1 cellular context compared by ENCODE assay signal in the genomic region with DNA sequence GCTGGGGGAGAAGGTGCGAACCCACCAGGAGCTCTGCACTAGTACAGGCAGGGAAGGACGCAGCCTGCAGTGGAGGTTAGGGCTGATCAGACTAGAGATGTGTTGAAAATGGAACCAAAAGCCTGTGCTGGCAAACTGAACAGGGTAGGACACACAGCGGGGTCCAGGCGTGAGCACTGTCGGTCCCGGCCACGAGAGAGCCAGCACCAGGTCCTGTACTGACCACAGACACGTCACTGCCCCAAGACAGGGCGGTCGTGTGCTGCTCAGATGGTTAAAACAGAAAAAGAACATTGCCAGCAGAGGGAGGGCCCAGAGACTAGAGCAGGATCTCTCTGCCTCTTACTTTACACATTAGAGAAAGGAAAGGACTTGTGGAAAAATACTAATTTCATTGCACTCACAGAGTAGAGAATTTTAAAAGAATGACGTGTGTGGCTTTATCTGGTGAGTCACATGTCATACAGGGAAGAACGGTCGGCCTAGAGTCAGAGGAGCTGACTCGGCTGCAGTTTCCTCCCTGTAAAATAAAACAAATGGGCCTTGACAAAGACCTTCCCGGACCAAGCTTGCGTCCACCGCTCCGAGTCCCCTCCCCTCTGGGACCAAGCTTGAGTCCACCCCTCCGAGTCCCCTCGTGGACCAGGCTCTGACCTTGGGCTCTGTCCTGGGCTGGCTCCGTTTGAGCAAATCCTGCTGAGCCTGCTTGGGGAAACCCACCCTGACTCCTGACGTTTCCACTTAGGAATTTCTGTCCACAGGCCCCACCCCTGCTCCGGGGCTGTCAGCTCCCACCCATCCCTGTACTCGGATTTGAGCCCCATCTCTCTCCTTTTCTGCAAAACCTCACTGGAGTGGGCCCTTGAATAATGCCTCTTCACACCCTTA.
TF ChIP-seq lines count a peak whose summit lies in the region.

No MANE protein-coding gene starts in this region.

TF ChIP-seq in HepG2, 621 proteins besides CTCF, POLR2A, EP300 and RAD21 (continued from another document and continues in another):
- TF ChIP-seq, protein P1, sequence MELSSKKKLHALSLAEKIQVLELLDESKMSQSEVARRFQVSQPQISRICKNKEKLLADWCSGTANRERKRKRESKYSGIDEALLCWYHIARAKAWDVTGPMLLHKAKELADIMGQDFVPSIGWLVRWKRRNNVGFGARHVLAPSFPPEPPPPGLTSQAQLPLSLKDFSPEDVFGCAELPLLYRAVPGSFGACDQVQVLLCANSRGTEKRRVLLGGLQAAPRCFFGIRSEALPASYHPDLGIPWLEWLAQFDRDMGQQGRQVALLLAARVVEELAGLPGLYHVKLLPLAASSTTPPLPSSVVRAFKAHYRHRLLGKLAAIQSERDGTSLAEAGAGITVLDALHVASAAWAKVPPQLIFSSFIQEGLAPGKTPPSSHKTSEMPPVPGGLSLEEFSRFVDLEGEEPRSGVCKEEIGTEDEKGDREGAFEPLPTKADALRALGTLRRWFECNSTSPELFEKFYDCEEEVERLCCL (CRISPR knock-in tag; IDR thresholded peaks at IDR 0.05; ENCODE audit: borderline replicate concordance): 0 out of 2 replicates have a peak, but pooled peaks have one; percentile 62
- TF ChIP-seq KLF9 (CRISPR knock-in tag; IDR thresholded peaks at IDR 0.05; ENCODE audit: low read depth) (no peak), ZNF841 (CRISPR knock-in tag; IDR thresholded peaks at IDR 0.05; ENCODE audit: borderline replicate concordance) (no peak), HNRNPL (IDR thresholded peaks at IDR 0.05; ENCODE audit: low read depth, low read length) (no peak), YY1 (IDR thresholded peaks at IDR 0.05; ENCODE audit: insufficient read depth, insufficient replicate concordance, low read depth, low read length) (peak; percentile 50), SALL1 (CRISPR knock-in tag; IDR thresholded peaks at IDR 0.05) (peak; percentile 62; the same call in 1 of the 2 replicates), FOXO1 (CRISPR knock-in tag; IDR thresholded peaks at IDR 0.05) (no peak; the same call in 1 of the 2 replicates), ZNF749 (CRISPR knock-in tag; IDR thresholded peaks at IDR 0.05; ENCODE audit: borderline replicate concordance) (peak; percentile 50), HNRNPH1 (optimal IDR thresholded peaks at IDR 0.05; ENCODE audit: low read depth, low read length) (peak; percentile 30), TCF7 (IDR thresholded peaks at IDR 0.05; ENCODE audit: low read depth) (no peak), HNF4A (CRISPR knock-in tag; IDR thresholded peaks at IDR 0.05) (peak; percentile 79), RBM22 (optimal IDR thresholded peaks at IDR 0.05; ENCODE audit: low read length) (peak; percentile 57), ZNF703 (CRISPR knock-in tag; IDR thresholded peaks at IDR 0.05; ENCODE audit: borderline replicate concordance) (no peak), ZNF883 (CRISPR knock-in tag; IDR thresholded peaks at IDR 0.05; ENCODE audit: not compliant biosample characterization) (peak; percentile 33), MTA3 (CRISPR knock-in tag; IDR thresholded peaks at IDR 0.05) (no peak), ZFP62 (CRISPR knock-in tag; IDR thresholded peaks at IDR 0.05) (no peak), ZNF678 (CRISPR knock-in tag; IDR thresholded peaks at IDR 0.05) (no peak), JUND (CRISPR knock-in tag; IDR thresholded peaks at IDR 0.05) (peak; percentile 82), RFX5 (IDR thresholded peaks at IDR 0.05; ENCODE audit: low read depth, low read length) (no peak), ZNF550 (CRISPR knock-in tag; IDR thresholded peaks at IDR 0.05; ENCODE audit: borderline replicate concordance) (0 out of 2 replicates have a peak, but pooled peaks have one; percentile 59), REL (CRISPR knock-in tag; conservative IDR thresholded peaks at IDR 0.05) (no peak), ZNF557 (CRISPR knock-in tag; IDR thresholded peaks at IDR 0.05) (no peak), TBP (CRISPR knock-in tag; IDR thresholded peaks at IDR 0.05) (no peak), ZNF777 (CRISPR knock-in tag; IDR thresholded peaks at IDR 0.05) (peak; percentile 55), BORCS8-MEF2B (CRISPR knock-in tag; IDR thresholded peaks at IDR 0.05) (peak; percentile 44; the same call in 1 of the 2 replicates), PLRG1 (conservative IDR thresholded peaks at IDR 0.05) (no peak)
- TF ChIP-seq, protein P2, sequence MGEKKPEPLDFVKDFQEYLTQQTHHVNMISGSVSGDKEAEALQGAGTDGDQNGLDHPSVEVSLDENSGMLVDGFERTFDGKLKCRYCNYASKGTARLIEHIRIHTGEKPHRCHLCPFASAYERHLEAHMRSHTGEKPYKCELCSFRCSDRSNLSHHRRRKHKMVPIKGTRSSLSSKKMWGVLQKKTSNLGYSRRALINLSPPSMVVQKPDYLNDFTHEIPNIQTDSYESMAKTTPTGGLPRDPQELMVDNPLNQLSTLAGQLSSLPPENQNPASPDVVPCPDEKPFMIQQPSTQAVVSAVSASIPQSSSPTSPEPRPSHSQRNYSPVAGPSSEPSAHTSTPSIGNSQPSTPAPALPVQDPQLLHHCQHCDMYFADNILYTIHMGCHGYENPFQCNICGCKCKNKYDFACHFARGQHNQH (CRISPR knock-in tag; IDR thresholded peaks at IDR 0.05): no peak; the same call in none of the 2 replicates
- TF ChIP-seq, protein P3, sequence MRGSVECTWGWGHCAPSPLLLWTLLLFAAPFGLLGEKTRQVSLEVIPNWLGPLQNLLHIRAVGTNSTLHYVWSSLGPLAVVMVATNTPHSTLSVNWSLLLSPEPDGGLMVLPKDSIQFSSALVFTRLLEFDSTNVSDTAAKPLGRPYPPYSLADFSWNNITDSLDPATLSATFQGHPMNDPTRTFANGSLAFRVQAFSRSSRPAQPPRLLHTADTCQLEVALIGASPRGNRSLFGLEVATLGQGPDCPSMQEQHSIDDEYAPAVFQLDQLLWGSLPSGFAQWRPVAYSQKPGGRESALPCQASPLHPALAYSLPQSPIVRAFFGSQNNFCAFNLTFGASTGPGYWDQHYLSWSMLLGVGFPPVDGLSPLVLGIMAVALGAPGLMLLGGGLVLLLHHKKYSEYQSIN (CRISPR knock-in tag; IDR thresholded peaks at IDR 0.05; ENCODE audit: borderline replicate concordance): no peak
- TF ChIP-seq, protein P4, sequence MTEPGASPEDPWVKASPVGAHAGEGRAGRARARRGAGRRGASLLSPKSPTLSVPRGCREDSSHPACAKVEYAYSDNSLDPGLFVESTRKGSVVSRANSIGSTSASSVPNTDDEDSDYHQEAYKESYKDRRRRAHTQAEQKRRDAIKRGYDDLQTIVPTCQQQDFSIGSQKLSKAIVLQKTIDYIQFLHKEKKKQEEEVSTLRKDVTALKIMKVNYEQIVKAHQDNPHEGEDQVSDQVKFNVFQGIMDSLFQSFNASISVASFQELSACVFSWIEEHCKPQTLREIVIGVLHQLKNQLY (CRISPR knock-in tag; IDR thresholded peaks at IDR 0.05): peak; percentile 21; the same call in 1 of the 2 replicates
- TF ChIP-seq, protein P5, sequence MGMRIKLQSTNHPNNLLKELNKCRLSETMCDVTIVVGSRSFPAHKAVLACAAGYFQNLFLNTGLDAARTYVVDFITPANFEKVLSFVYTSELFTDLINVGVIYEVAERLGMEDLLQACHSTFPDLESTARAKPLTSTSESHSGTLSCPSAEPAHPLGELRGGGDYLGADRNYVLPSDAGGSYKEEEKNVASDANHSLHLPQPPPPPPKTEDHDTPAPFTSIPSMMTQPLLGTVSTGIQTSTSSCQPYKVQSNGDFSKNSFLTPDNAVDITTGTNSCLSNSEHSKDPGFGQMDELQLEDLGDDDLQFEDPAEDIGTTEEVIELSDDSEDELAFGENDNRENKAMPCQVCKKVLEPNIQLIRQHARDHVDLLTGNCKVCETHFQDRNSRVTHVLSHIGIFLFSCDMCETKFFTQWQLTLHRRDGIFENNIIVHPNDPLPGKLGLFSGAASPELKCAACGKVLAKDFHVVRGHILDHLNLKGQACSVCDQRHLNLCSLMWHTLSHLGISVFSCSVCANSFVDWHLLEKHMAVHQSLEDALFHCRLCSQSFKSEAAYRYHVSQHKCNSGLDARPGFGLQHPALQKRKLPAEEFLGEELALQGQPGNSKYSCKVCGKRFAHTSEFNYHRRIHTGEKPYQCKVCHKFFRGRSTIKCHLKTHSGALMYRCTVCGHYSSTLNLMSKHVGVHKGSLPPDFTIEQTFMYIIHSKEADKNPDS (CRISPR knock-in tag; IDR thresholded peaks at IDR 0.05): 0 out of 2 replicates have a peak, but pooled peaks have one; percentile 49
- TF ChIP-seq, protein P6, sequence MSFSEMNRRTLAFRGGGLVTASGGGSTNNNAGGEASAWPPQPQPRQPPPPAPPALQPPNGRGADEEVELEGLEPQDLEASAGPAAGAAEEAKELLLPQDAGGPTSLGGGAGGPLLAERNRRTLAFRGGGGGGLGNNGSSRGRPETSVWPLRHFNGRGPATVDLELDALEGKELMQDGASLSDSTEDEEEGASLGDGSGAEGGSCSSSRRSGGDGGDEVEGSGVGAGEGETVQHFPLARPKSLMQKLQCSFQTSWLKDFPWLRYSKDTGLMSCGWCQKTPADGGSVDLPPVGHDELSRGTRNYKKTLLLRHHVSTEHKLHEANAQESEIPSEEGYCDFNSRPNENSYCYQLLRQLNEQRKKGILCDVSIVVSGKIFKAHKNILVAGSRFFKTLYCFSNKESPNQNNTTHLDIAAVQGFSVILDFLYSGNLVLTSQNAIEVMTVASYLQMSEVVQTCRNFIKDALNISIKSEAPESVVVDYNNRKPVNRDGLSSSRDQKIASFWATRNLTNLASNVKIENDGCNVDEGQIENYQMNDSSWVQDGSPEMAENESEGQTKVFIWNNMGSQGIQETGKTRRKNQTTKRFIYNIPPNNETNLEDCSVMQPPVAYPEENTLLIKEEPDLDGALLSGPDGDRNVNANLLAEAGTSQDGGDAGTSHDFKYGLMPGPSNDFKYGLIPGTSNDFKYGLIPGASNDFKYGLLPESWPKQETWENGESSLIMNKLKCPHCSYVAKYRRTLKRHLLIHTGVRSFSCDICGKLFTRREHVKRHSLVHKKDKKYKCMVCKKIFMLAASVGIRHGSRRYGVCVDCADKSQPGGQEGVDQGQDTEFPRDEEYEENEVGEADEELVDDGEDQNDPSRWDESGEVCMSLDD (CRISPR knock-in tag; IDR thresholded peaks at IDR 0.05; ENCODE audit: borderline replicate concordance): no peak
- TF ChIP-seq, protein P7, sequence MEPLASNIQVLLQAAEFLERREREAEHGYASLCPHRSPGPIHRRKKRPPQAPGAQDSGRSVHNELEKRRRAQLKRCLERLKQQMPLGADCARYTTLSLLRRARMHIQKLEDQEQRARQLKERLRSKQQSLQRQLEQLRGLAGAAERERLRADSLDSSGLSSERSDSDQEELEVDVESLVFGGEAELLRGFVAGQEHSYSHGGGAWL (CRISPR knock-in tag; IDR thresholded peaks at IDR 0.05): peak; percentile 64
- TF ChIP-seq, protein P8, sequence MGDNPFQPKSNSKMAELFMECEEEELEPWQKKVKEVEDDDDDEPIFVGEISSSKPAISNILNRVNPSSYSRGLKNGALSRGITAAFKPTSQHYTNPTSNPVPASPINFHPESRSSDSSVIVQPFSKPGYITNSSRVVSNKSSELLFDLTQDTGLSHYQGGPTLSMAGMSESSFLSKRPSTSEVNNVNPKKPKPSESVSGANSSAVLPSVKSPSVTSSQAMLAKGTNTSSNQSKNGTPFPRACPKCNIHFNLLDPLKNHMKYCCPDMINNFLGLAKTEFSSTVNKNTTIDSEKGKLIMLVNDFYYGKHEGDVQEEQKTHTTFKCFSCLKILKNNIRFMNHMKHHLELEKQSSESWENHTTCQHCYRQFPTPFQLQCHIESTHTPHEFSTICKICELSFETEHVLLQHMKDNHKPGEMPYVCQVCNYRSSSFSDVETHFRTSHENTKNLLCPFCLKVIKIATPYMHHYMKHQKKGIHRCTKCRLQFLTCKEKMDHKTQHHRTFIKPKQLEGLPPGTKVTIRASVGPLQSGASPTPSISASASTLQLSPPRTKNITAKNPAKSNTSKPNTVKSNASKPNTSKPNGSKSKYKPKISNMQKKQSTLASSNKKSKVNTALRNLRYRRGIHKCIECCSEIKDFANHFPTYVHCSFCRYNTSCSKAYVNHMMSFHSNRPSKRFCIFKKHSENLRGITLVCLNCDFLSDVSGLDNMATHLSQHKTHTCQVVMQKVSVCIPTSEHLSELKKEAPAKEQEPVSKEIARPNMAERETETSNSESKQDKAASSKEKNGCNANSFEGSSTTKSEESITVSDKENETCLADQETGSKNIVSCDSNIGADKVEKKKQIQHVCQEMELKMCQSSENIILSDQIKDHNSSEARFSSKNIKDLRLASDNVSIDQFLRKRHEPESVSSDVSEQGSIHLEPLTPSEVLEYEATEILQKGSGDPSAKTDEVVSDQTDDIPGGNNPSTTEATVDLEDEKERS (CRISPR knock-in tag; IDR thresholded peaks at IDR 0.05): peak; percentile 71
- TF ChIP-seq, protein P9, sequence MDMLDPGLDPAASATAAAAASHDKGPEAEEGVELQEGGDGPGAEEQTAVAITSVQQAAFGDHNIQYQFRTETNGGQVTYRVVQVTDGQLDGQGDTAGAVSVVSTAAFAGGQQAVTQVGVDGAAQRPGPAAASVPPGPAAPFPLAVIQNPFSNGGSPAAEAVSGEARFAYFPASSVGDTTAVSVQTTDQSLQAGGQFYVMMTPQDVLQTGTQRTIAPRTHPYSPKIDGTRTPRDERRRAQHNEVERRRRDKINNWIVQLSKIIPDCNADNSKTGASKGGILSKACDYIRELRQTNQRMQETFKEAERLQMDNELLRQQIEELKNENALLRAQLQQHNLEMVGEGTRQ (IDR thresholded peaks at IDR 0.05; ENCODE audit: low read depth, low read length): no peak
- TF ChIP-seq, protein P9 (CRISPR knock-in tag; IDR thresholded peaks at IDR 0.05; ENCODE audit: borderline replicate concordance): no peak
- TF ChIP-seq, protein P10, sequence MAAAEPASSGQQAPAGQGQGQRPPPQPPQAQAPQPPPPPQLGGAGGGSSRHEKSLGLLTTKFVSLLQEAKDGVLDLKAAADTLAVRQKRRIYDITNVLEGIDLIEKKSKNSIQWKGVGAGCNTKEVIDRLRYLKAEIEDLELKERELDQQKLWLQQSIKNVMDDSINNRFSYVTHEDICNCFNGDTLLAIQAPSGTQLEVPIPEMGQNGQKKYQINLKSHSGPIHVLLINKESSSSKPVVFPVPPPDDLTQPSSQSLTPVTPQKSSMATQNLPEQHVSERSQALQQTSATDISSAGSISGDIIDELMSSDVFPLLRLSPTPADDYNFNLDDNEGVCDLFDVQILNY (CRISPR knock-in tag; conservative IDR thresholded peaks at IDR 0.05): no peak
- TF ChIP-seq, protein P11, sequence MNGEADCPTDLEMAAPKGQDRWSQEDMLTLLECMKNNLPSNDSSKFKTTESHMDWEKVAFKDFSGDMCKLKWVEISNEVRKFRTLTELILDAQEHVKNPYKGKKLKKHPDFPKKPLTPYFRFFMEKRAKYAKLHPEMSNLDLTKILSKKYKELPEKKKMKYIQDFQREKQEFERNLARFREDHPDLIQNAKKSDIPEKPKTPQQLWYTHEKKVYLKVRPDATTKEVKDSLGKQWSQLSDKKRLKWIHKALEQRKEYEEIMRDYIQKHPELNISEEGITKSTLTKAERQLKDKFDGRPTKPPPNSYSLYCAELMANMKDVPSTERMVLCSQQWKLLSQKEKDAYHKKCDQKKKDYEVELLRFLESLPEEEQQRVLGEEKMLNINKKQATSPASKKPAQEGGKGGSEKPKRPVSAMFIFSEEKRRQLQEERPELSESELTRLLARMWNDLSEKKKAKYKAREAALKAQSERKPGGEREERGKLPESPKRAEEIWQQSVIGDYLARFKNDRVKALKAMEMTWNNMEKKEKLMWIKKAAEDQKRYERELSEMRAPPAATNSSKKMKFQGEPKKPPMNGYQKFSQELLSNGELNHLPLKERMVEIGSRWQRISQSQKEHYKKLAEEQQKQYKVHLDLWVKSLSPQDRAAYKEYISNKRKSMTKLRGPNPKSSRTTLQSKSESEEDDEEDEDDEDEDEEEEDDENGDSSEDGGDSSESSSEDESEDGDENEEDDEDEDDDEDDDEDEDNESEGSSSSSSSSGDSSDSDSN (CRISPR knock-in tag; IDR thresholded peaks at IDR 0.05): peak; percentile 77
